Comparison of ENCODE assay signal across 15 cellular contexts in the genomic region with DNA sequence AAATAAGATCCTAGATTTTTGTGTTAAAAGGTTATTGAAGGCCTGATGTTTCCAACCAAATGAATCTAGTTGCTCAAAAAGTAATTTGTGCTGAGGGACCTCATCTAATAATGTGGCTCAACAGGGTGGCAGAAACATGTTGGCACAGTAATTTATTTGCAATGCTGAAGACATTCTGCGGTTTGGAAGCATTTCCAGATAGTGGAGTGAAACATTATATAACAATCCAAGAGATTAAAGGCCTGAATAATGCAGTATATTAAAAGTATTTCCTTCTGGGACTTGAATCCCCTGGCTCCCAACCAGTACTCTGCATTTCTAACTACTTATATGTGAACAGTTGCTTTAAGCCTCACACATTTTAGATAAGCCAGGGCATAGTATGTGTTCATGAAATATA. TPM values are rescaled to one million over a fixed set of nuclear protein-coding genes. Genes with fewer than 3 reads are reported as not detected.
DNase-seq lines count a peak whose midpoint lies in the region; ATAC-seq and TF ChIP-seq lines count a peak whose summit lies in the region.
"Had no signal": no experiment of that assay in that cellular context is flagged by ENCODE, and none has a peak within 500 bp of the region (broad histone marks: within the 10 kb centered on the region; RNA-seq: fewer than 3 reads in every experiment).

No MANE protein-coding gene starts in this region.

- H4K20me1 ChIP-seq in SK-N-SH (ENCODE audit: insufficient read depth), result no peaks in the 10 kb centered on the region

- H3F3A ChIP-seq in SK-N-SH (replicated peaks; ENCODE audit: insufficient read depth), result no peaks in the 10 kb centered on the region

- WGBS in SK-N-SH (ENCODE audit: low lambda C conversion rate), result 0% methylated on average over 1 of the region's 1 CpG

- no peaks in the 10 kb centered on the region for H3K9me2 ChIP-seq in SK-N-SH

- no peaks in the 10 kb centered on the region for H3K79me2 ChIP-seq in SK-N-SH (ENCODE audit: insufficient read depth)

- no peak overlapping the region for H3K4me3 Mint-ChIP-seq in activated T-helper 1 cell treated with anti-CD3 and anti-CD28 coated beads, Interleukin-12 subunit alpha, Interleukin-12 subunit beta, Interleukin-2, Interleukin-4 antibody, amounts not matched to agents 30 ng/mL and 10 ng/mL and 1 ng/mL, durations not matched to agents 14 hours and 24 hours and 36 hours
- H3K4me3 Mint-ChIP-seq: activated T-cell treated with anti-CD3 and anti-CD28 coated beads, Interleukin-2, amount 50 U/mL, for 72 hours; T-helper 1 cell treated with Interleukin-12 subunit alpha and Interleukin-12 subunit beta and Interleukin-4 antibody, amounts not matched to agents 30 μg/mL and 1 μg/mL, for 36 hours had no signal

- peaks cover 2% of the 10 kb centered on the region for H3K27me3 Mint-ChIP-seq in activated T-helper 1 cell treated with anti-CD3 and anti-CD28 coated beads, Interleukin-12 subunit alpha, Interleukin-12 subunit beta, Interleukin-2, Interleukin-4 antibody, amounts not matched to agents 30 ng/mL and 10 ng/mL and 1 ng/mL, durations not matched to agents 14 hours and 24 hours and 36 hours (ENCODE audit: insufficient read depth)

- 0 out of 2 replicates have a peak overlapping the region, but pooled peaks have one; percentile 11 for H3K4me2 ChIP-seq in SK-N-SH

- H3K9me3 ChIP-seq in SK-N-SH, result no peaks in the 10 kb centered on the region

- H3K27ac ChIP-seq in SK-N-SH (ENCODE audit: low read depth in 2 of 2, low read length in 1 of 2), result no peak overlapping the region; a peak in 1 of 4 replicates
- no peak overlapping the region for H3K27ac ChIP-seq in RWPE1
- H3K27ac ChIP-seq: brain microvascular endothelial cell had no signal

- no peaks in the 10 kb centered on the region; the same call in 1 of the 2 replicates for H3K27me3 ChIP-seq in SK-N-SH (ENCODE audit: insufficient read depth)
- H3K27me3 ChIP-seq: brain microvascular endothelial cell had no signal

- no peak for ATAC-seq in SK-N-SH treated with all-trans-retinoic acid at 6 μM for 48 hours
- ATAC-seq in HG03354 (IDR thresholded peaks at IDR 0.05; ENCODE audit: poor library complexity, severe bottlenecking, unreplicated experiment), result no peak
- ATAC-seq: activated T-cell treated with anti-CD3 and anti-CD28 coated beads, Interleukin-2, amount 50 U/mL, for 72 hours had no signal

- H3K27ac Mint-ChIP-seq in activated T-helper 1 cell treated with anti-CD3 and anti-CD28 coated beads, Interleukin-12 subunit alpha, Interleukin-12 subunit beta, Interleukin-2, Interleukin-4 antibody, amounts not matched to agents 30 ng/mL and 10 ng/mL and 1 ng/mL, durations not matched to agents 14 hours and 24 hours and 36 hours, result no peak overlapping the region
- H3K27ac Mint-ChIP-seq: activated T-cell treated with anti-CD3 and anti-CD28 coated beads, Interleukin-2, amount 50 U/mL, for 72 hours; T-helper 1 cell treated with Interleukin-12 subunit alpha and Interleukin-12 subunit beta and Interleukin-4 antibody, amounts not matched to agents 30 μg/mL and 1 μg/mL, for 36 hours had no signal

- H3K4me3 ChIP-seq in SK-N-SH (ENCODE audit: low read depth in 2 of 2, low read length in 1 of 2), result no peak overlapping the region

- TF ChIP-seq CTCF in SK-N-SH (IDR thresholded peaks at IDR 0.05), result no peak
- no peak for TF ChIP-seq CTCF in RWPE1 (conservative IDR thresholded peaks at IDR 0.05; ENCODE audit: low read depth)

- no peak overlapping the region for H2AFZ ChIP-seq in SK-N-SH (ENCODE audit: low read depth)

- TF ChIP-seq RAD21 in SK-N-SH (IDR thresholded peaks at IDR 0.05; ENCODE audit: low read length), result no peak

- no peaks in the 10 kb centered on the region for H3K36me3 Mint-ChIP-seq in activated T-helper 1 cell treated with anti-CD3 and anti-CD28 coated beads, Interleukin-12 subunit alpha, Interleukin-12 subunit beta, Interleukin-2, Interleukin-4 antibody, amounts not matched to agents 30 ng/mL and 10 ng/mL and 1 ng/mL, durations not matched to agents 14 hours and 24 hours and 36 hours (ENCODE audit: low read depth)

- H3K4me1 ChIP-seq in SK-N-SH (ENCODE audit: control insufficient read depth in 1 of 2, insufficient read depth in 2 of 2, low read depth in 1 of 2, low read length in 1 of 2), result peaks cover 0 to 31% of the 10 kb centered on the region in 2 experiments; a peak in 1 of 4 replicates

- DNase-seq in SK-N-SH (no peak), RWPE1 (ENCODE audit: low spot score) (peak; percentile 55), fibroblast of the conjunctiva (ENCODE audit: low read depth) (peak; percentile 6), NCI-H2227 (lab: John Stamatoyannopoulos, UW; ENCODE audit: unreplicated experiment) (no peak), DMS153 (lab: John Stamatoyannopoulos, UW) (no peak)
- DNase-seq in activated T-helper 1 cell treated with anti-CD3 and anti-CD28 coated beads, Interleukin-12 subunit alpha, Interleukin-12 subunit beta, Interleukin-2, Interleukin-4 antibody, amounts not matched to agents 30 ng/mL and 10 ng/mL and 1 ng/mL, durations not matched to agents 14 hours and 24 hours and 36 hours (ENCODE audit: low spot score), result no peak
- DNase-seq: activated CD4-positive, alpha-beta T cell treated with anti-CD3 and anti-CD28 coated beads for 48 hours; activated T-cell treated with anti-CD3 and anti-CD28 coated beads, Interleukin-2, amount 50 U/mL, for 72 hours; brain microvascular endothelial cell; mesendoderm; NCI-H2081 treated with DMSO at 0.1 percent for 48 hours; OCI-M1 had no signal

- POLR2A ChIA-PET in SK-N-SH (lab: Yijun Ruan, JAX), result no interaction called here
- POLR2A ChIA-PET in RWPE1 (lab: Yijun Ruan, JAX; ENCODE audit: low non-redundant PET), result no interaction called here

- H3K9ac ChIP-seq in SK-N-SH, result no peak overlapping the region

- 0 out of 4 replicates have a peak, but pooled peaks of 1 of the 2 experiments have one; percentile 9 for TF ChIP-seq EP300 in SK-N-SH (IDR thresholded peaks at IDR 0.05; ENCODE audit: borderline replicate concordance in 1 of 2, low read depth in 1 of 2, low read length in 1 of 2)

- CTCF ChIA-PET in SK-N-SH (lab: Yijun Ruan, JAX) (interaction anchor here (0.7 to 1.0 kb wide), 2 partner anchors 19 to 48 kb away, joined by 3 read pairs; no protein-coding TSS in a partner anchor), RWPE1 (lab: Yijun Ruan, JAX) (interaction anchor here (1.0 to 1.2 kb wide), 2 partner anchors 9 to 44 kb away, joined by 5 read pairs; no protein-coding TSS in a partner anchor)

- no peaks in the 10 kb centered on the region for H3K9me3 Mint-ChIP-seq in activated T-helper 1 cell treated with anti-CD3 and anti-CD28 coated beads, Interleukin-12 subunit alpha, Interleukin-12 subunit beta, Interleukin-2, Interleukin-4 antibody, amounts not matched to agents 30 ng/mL and 10 ng/mL and 1 ng/mL, durations not matched to agents 14 hours and 24 hours and 36 hours
- H3K9me3 Mint-ChIP-seq: activated T-cell treated with anti-CD3 and anti-CD28 coated beads, Interleukin-2, amount 50 U/mL, for 72 hours; T-helper 1 cell treated with Interleukin-12 subunit alpha and Interleukin-12 subunit beta and Interleukin-4 antibody, amounts not matched to agents 30 μg/mL and 1 μg/mL, for 36 hours had no signal

- H3K36me3 ChIP-seq in SK-N-SH (replicated peaks in 1 of 2; ENCODE audit: control insufficient read depth in 1 of 2, insufficient read depth in 2 of 2, low read length in 1 of 2), result no peaks in the 10 kb centered on the region
- H3K36me3 ChIP-seq: brain microvascular endothelial cell had no signal

- intact Hi-C loops in activated T-helper 1 cell treated with anti-CD3 and anti-CD28 coated beads, Interleukin-12 subunit alpha, Interleukin-12 subunit beta, Interleukin-2, Interleukin-4 antibody, amounts not matched to agents 30 ng/mL and 10 ng/mL and 1 ng/mL, durations not matched to agents 14 hours and 24 hours and 36 hours (cut with micrococcal nuclease), result no loop called here

- H3K4me1 Mint-ChIP-seq in activated T-helper 1 cell treated with anti-CD3 and anti-CD28 coated beads, Interleukin-12 subunit alpha, Interleukin-12 subunit beta, Interleukin-2, Interleukin-4 antibody, amounts not matched to agents 30 ng/mL and 10 ng/mL and 1 ng/mL, durations not matched to agents 14 hours and 24 hours and 36 hours (ENCODE audit: low read depth), result no peaks in the 10 kb centered on the region

TF ChIP-seq in SK-N-SH, 30 proteins besides CTCF, POLR2A, EP300 and RAD21 (continues in another document):
- no peak for TF ChIP-seq NRF1 (IDR thresholded peaks at IDR 0.05; ENCODE audit: low read depth, low read length)
- peak; percentile 14; the same call in 1 of the 2 replicates for TF ChIP-seq FOSL2 (IDR thresholded peaks at IDR 0.05; ENCODE audit: borderline replicate concordance, low read depth)
- TF ChIP-seq, protein P1, sequence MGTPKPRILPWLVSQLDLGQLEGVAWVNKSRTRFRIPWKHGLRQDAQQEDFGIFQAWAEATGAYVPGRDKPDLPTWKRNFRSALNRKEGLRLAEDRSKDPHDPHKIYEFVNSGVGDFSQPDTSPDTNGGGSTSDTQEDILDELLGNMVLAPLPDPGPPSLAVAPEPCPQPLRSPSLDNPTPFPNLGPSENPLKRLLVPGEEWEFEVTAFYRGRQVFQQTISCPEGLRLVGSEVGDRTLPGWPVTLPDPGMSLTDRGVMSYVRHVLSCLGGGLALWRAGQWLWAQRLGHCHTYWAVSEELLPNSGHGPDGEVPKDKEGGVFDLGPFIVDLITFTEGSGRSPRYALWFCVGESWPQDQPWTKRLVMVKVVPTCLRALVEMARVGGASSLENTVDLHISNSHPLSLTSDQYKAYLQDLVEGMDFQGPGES (IDR thresholded peaks at IDR 0.05; ENCODE audit: low read depth, low read length), result no peak
- TF ChIP-seq SMC3 (IDR thresholded peaks at IDR 0.05; ENCODE audit: low read depth, low read length), result no peak

TF ChIP-seq in SK-N-SH treated with all-trans-retinoic acid at 6 μM for 48 hours, 23 proteins besides CTCF, POLR2A, EP300 and RAD21 (continues in another document):
- TF ChIP-seq, protein P2, sequence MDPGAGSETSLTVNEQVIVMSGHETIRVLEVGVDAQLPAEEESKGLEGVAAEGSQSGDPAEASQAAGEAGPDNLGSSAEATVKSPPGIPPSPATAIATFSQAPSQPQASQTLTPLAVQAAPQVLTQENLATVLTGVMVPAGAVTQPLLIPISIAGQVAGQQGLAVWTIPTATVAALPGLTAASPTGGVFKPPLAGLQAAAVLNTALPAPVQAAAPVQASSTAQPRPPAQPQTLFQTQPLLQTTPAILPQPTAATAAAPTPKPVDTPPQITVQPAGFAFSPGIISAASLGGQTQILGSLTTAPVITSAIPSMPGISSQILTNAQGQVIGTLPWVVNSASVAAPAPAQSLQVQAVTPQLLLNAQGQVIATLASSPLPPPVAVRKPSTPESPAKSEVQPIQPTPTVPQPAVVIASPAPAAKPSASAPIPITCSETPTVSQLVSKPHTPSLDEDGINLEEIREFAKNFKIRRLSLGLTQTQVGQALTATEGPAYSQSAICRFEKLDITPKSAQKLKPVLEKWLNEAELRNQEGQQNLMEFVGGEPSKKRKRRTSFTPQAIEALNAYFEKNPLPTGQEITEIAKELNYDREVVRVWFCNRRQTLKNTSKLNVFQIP (CRISPR knock-in tag; IDR thresholded peaks at IDR 0.05; ENCODE audit: borderline replicate concordance, low read depth), result no peak

RNA-seq across cellular contexts. Expression of a gene that starts 25.9 kb away (rescaled TPM):
- polyA plus RNA-seq in SK-N-SH (2012; rRNA removed), result 0.03 and 0.23 TPM in 2 replicates
- polyA plus RNA-seq in SK-N-SH (2012; cell fraction: cytosol; rRNA removed), result 0.04 and 0.08 TPM in 2 replicates
- polyA plus RNA-seq in SK-N-SH (2012; cell fraction: nucleus; rRNA removed), result not detected in 2 replicates
- total RNA-seq in activated T-helper 1 cell treated with anti-CD3 and anti-CD28 coated beads, Interleukin-12 subunit alpha, Interleukin-12 subunit beta, Interleukin-2, Interleukin-4 antibody, amounts not matched to agents 30 ng/mL and 10 ng/mL and 1 ng/mL, durations not matched to agents 14 hours and 24 hours and 36 hours, result not detected in 2 replicates
- total RNA-seq: activated T-cell treated with anti-CD3 and anti-CD28 coated beads, Interleukin-2, amount 50 U/mL, for 72 hours had no signal

Comparison
In these comparisons a context has a peak if more than half of its experiments do, and no peak if none do; other contexts are left out.
1. DNase-seq: peak in RWPE1 (single experiment) and fibroblast of the conjunctiva (single experiment); none in SK-N-SH (single experiment), activated T-helper 1 cell treated with anti-CD3 and anti-CD28 coated beads, Interleukin-12 subunit alpha, Interleukin-12 subunit beta, Interleukin-2, Interleukin-4 antibody, amounts not matched to agents 30 ng/mL and 10 ng/mL and 1 ng/mL, durations not matched to agents 14 hours and 24 hours and 36 hours (single experiment), NCI-H2227 (single experiment) and DMS153 (single experiment).